Comparison of ENCODE assay signal across 7 cellular contexts in genomic region chr15:58042006-58042405, GRCh38. TPM values are rescaled to one million over a fixed set of nuclear protein-coding genes. Genes with fewer than 3 reads are reported as not detected.
"Had no signal": no experiment of that assay in that cellular context is flagged by ENCODE, and none has a peak within 500 bp of the region (broad histone marks: within the 10 kb centered on the region; RNA-seq: fewer than 3 reads in every experiment).

No MANE protein-coding gene starts in this region.

- ATAC-seq: GM23338 had no signal

- DNase-seq: H9, HCEC 1CT had no signal

- FAIRE-seq: H1, H54, HTR-8/SVneo had no signal

- H3K4me3 ChIP-seq: GM23338 had no signal

- H3K4me2 ChIP-seq: GM23338 had no signal

- H2AFZ ChIP-seq: GM23338 had no signal

RNA-seq across cellular contexts. Expression of gene ALDH1A2, which starts 23.5 kb away (rescaled TPM):
- polyA plus RNA-seq: GM23338, IgD-negative memory B cell had no signal
